In the genomic region with DNA sequence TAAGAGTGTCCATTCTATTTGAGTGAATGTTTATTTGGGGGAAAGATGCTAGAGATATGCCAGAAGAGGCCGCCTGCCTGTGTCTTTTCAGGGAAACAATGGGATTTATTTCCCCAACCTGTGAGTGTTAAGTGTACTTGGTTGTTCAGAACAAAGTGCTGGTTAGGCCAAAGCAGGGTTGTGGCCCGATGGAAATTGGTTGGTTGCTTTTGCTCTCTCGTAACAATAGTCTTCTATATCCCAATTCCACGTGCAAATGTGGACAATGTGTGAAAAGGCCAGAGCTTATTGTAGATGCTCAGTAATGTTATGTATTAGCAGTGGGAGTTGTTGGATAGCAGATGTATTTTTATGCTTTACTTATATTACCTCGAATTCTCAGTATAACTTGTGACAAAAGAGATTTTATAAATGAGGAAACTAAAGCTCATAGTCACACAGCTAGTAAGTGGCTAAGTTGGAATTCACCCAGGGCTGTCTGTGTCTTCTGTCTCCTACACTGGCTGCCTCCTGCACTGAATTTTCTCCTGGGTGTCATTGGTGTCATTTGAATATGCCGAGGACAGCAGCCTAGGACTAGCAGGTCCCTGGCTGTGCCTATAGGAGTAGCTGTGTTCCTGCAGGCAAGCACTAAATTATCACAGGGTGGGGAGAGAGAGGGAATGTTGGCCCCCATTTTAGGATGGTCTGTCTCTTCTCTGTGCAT, we compare ENCODE assay signal across 16 cellular contexts. TPM values are rescaled to one million over a fixed set of nuclear protein-coding genes. Genes with fewer than 3 reads are reported as not detected.
A peak's percentile ranks its signal among the peaks of the same experiment; 100 is the strongest.
DNase-seq lines count a peak whose midpoint lies in the region; ATAC-seq and TF ChIP-seq lines count a peak whose summit lies in the region.
"Had no signal": no experiment of that assay in that cellular context is flagged by ENCODE, and none has a peak within 500 bp of the region (broad histone marks: within the 10 kb centered on the region; RNA-seq: fewer than 3 reads in every experiment).

No MANE protein-coding gene starts in this region.

- H3K36me3 ChIP-seq in ACC112 (ENCODE audit: insufficient read depth, low read length) (peaks cover 3% of the 10 kb centered on the region; the same call in 1 of the 2 replicates), IMR-90 (ENCODE audit: control insufficient read depth, insufficient read depth, low read length) (no peaks in the 10 kb centered on the region), esophagus squamous epithelium (no peaks in the 10 kb centered on the region), neural progenitor cell (no peaks in the 10 kb centered on the region)
- H3K36me3 ChIP-seq: upper lobe of left lung had no signal

- H3K4me1 Mint-ChIP-seq in neural progenitor cell, result peaks cover 4% of the 10 kb centered on the region
- H3K4me1 Mint-ChIP-seq: activated CD4-positive, alpha-beta T cell treated with anti-CD3 and anti-CD28 coated beads, Interleukin-2, amount 10 ng/mL, durations not matched to agents 7 days and 5 days had no signal

- H2BK20ac ChIP-seq in IMR-90 (ENCODE audit: low read depth, low read length), result no peak overlapping the region

- H3K27ac Mint-ChIP-seq in neural progenitor cell, result no peak overlapping the region
- H3K27ac Mint-ChIP-seq: activated CD4-positive, alpha-beta T cell treated with anti-CD3 and anti-CD28 coated beads, Interleukin-2, amount 10 ng/mL, durations not matched to agents 7 days and 5 days; activated naive CD8-positive, alpha-beta T cell had no signal

- peaks cover 4% of the 10 kb centered on the region for H3K9me1 ChIP-seq in IMR-90 (ENCODE audit: insufficient read depth, low read length)

- H3K4me2 ChIP-seq in IMR-90 (ENCODE audit: low read depth, low read length) (no peak overlapping the region), neural progenitor cell (no peak overlapping the region)

- ATAC-seq in IMR-90 (ENCODE audit: low read depth), result no peak
- ATAC-seq in GM18867 (IDR thresholded peaks at IDR 0.05; ENCODE audit: unreplicated experiment), result no peak
- no peak for ATAC-seq in HG02642 (IDR thresholded peaks at IDR 0.05; ENCODE audit: poor library complexity, unreplicated experiment)
- ATAC-seq: SK-N-SH treated with all-trans-retinoic acid at 6 μM for 48 hours had no signal

- H3K79me2 ChIP-seq in ACC112 (ENCODE audit: control insufficient read depth, insufficient read depth, low read length, unreplicated experiment) (peaks cover 83% of the 10 kb centered on the region), neural progenitor cell (ENCODE audit: low read depth) (peaks cover 48% of the 10 kb centered on the region)

- peaks cover 49 to 60% of the 10 kb centered on the region in 2 experiments for H3K79me1 ChIP-seq in IMR-90 (ENCODE audit: low read depth in 1 of 2, low read length in 2 of 2)

- H3F3A ChIP-seq in neural progenitor cell (ENCODE audit: low read depth), result no peaks in the 10 kb centered on the region

- H2BK120ac ChIP-seq in IMR-90 (ENCODE audit: low read depth, low read length), result no peak overlapping the region

- H3K4me3 Mint-ChIP-seq in neural progenitor cell, result no peak overlapping the region
- H3K4me3 Mint-ChIP-seq: activated CD4-positive, alpha-beta T cell treated with anti-CD3 and anti-CD28 coated beads, Interleukin-2, amount 10 ng/mL, durations not matched to agents 7 days and 5 days; activated naive CD8-positive, alpha-beta T cell had no signal

- H3K14ac ChIP-seq in IMR-90 (replicated peaks; ENCODE audit: low read depth, low read length), result 0 out of 2 replicates have a peak overlapping the region, but pooled peaks have one; percentile 24

- POLR2A ChIA-PET in IMR-90 (lab: Charles Lee; ENCODE audit: unreplicated experiment), result no interaction called here

- H2AFZ ChIP-seq in ACC112 (ENCODE audit: low read length, unreplicated experiment), result no peak overlapping the region
- H2AFZ ChIP-seq in IMR-90 (replicated peaks; ENCODE audit: low read length, poor library complexity), result no peak overlapping the region
- no peak overlapping the region for H2AFZ ChIP-seq in neural progenitor cell (replicated peaks)

- in situ Hi-C loops in IMR-90 (cut with MboI; ENCODE audit: low sequenced_read_pairs), result no loop called here

- H4K20me1 ChIP-seq in IMR-90 (ENCODE audit: insufficient read depth, low read length) (no peaks in the 10 kb centered on the region), neural progenitor cell (ENCODE audit: low read depth) (peaks cover 5% of the 10 kb centered on the region)

- H3K9me3 ChIP-seq in IMR-90 (ENCODE audit: control insufficient read depth, insufficient read depth, low read length) (no peaks in the 10 kb centered on the region), esophagus squamous epithelium (no peaks in the 10 kb centered on the region), neural progenitor cell (ENCODE audit: low read depth) (no peaks in the 10 kb centered on the region)
- H3K9me3 ChIP-seq: upper lobe of left lung had no signal

- no peak overlapping the region for H2BK15ac ChIP-seq in IMR-90 (ENCODE audit: low read depth, low read length)

- dilution Hi-C loops in IMR-90 (cut with HindIII; ENCODE audit: low sequenced_read_pairs, unreplicated experiment), result no loop called here

- no peak for TF ChIP-seq RAD21 in IMR-90 (IDR thresholded peaks at IDR 0.05; ENCODE audit: low read length)

- WGBS in IMR-90 (ENCODE audit: extremely low coverage in 2 of 2, insufficient read length in 1 of 2), 2 experiments, result 100% methylated on average over 1 of the region's 6 CpGs; no CpG with 5 or more reads in 1 of the 2 experiments
- WGBS in esophagus squamous epithelium, 2 donors, result 70 to 76% methylated on average over 5 to 6 of the region's 6 CpGs

- H2AK9ac ChIP-seq in IMR-90 (replicated peaks; ENCODE audit: low read depth, low read length, poor library complexity), result no peak overlapping the region

- no peak overlapping the region for H4K8ac ChIP-seq in IMR-90 (ENCODE audit: low read depth in 2 of 2, low read length in 2 of 2)

- H3K27ac ChIP-seq in ACC112 (ENCODE audit: low read depth, low read length) (peak overlapping the region; percentile 83; the same call in 1 of the 2 replicates), IMR-90 (ENCODE audit: insufficient read depth, low read length) (no peak overlapping the region), esophagus squamous epithelium (peak overlapping the region in 3 of 4 donors; percentile 4 to 33 (median 19)), neural progenitor cell (no peak overlapping the region)
- H3K27ac ChIP-seq: foreskin keratinocyte had no signal

- TF ChIP-seq CTCF in IMR-90 (conservative IDR thresholded peaks at IDR 0.05; ENCODE audit: low read depth, low read length), result no peak
- peak in 1 of 6 experiments; percentile 9 for TF ChIP-seq CTCF in esophagus squamous epithelium (IDR thresholded peaks at IDR 0.05)
- no peak for TF ChIP-seq CTCF in neural progenitor cell (IDR thresholded peaks at IDR 0.05)

- no TSS peak for BruUV-seq in IMR-90 (replicated peaks; lab: Mats Ljungman, UMichigan)

- peaks cover 6% of the 10 kb centered on the region for H3K27me3 Mint-ChIP-seq in neural progenitor cell (ENCODE audit: insufficient read depth, low read depth)
- H3K27me3 Mint-ChIP-seq: activated CD4-positive, alpha-beta T cell treated with anti-CD3 and anti-CD28 coated beads, Interleukin-2, amount 10 ng/mL, durations not matched to agents 7 days and 5 days; activated naive CD8-positive, alpha-beta T cell had no signal

- no peak overlapping the region for H3K56ac ChIP-seq in IMR-90 (ENCODE audit: extremely low read depth, insufficient read depth, low read length)

- intact Hi-C loops in IMR-90 (cut with micrococcal nuclease) (no loop called here), esophagus squamous epithelium (cut with DNase I) (no loop called here)

- peaks cover 21% of the 10 kb centered on the region for H3K9me3 Mint-ChIP-seq in neural progenitor cell

- H3K4me3 ChIP-seq in ACC112 (ENCODE audit: low read depth, low read length) (no peak overlapping the region), IMR-90 (ENCODE audit: insufficient read depth, low read depth, low read length) (no peak overlapping the region), esophagus squamous epithelium (no peak overlapping the region), neural progenitor cell (no peak overlapping the region)
- H3K4me3 ChIP-seq: skin epidermis, upper lobe of left lung had no signal

- H3K9ac ChIP-seq in IMR-90 (ENCODE audit: low read depth, low read length) (no peak overlapping the region), neural progenitor cell (no peak overlapping the region)

- no peak for DNase-seq in IMR-90
- DNase-seq in esophagus squamous epithelium (lab: John Stamatoyannopoulos, UW), result no peak
- DNase-seq in neural progenitor cell (ENCODE audit: low spot score), result peak; percentile 6
- no peak for DNase-seq in NCI-H2171 treated with DMSO at 0.1 percent for 48 hours (lab: John Stamatoyannopoulos, UW)
- DNase-seq in stimulated activated CD4-positive, alpha-beta T cell treated with anti-CD3 and anti-CD28 coated beads, Interleukin-4, amount 100 ng/mL, for 24 hours, result no peak
- DNase-seq: activated CD4-positive, alpha-beta T cell treated with anti-CD3 and anti-CD28 coated beads, Interleukin-2, amount 10 ng/mL, durations not matched to agents 7 days and 5 days; activated T-cell treated with anti-CD3 and anti-CD28 coated beads, Interleukin-2, amount 50 U/mL, for 1 hour; NCI-H526 treated with DMSO at 0.1 percent for 48 hours; upper lobe of left lung had no signal

- no peaks in the 10 kb centered on the region for H3K27me3 ChIP-seq in ACC112 (ENCODE audit: insufficient read depth, low read length)
- H3K27me3 ChIP-seq in IMR-90 (ENCODE audit: control insufficient read depth, insufficient read depth, low read length), result no peaks in the 10 kb centered on the region
- H3K27me3 ChIP-seq in esophagus squamous epithelium, result no peaks in the 10 kb centered on the region
- no peaks in the 10 kb centered on the region for H3K27me3 ChIP-seq in neural progenitor cell
- H3K27me3 ChIP-seq: foreskin keratinocyte, upper lobe of left lung had no signal

- peaks cover 10% of the 10 kb centered on the region for H3K36me3 Mint-ChIP-seq in neural progenitor cell

- 0 out of 2 replicates have a peak overlapping the region, but pooled peaks have one; percentile 13 for H2AK5ac ChIP-seq in IMR-90 (ENCODE audit: low read depth, low read length)

- peaks cover 51% of the 10 kb centered on the region for H3K4me1 ChIP-seq in ACC112 (ENCODE audit: control insufficient read depth, insufficient read depth, low read length, unreplicated experiment)
- H3K4me1 ChIP-seq in IMR-90 (ENCODE audit: control insufficient read depth, insufficient read depth, low read length), result peaks cover 7% of the 10 kb centered on the region
- peaks cover 4 to 71% (median 7%) of the 10 kb centered on the region in 3 donors for H3K4me1 ChIP-seq in esophagus squamous epithelium
- H3K4me1 ChIP-seq in neural progenitor cell, result no peaks in the 10 kb centered on the region

- no peak overlapping the region for H4K5ac ChIP-seq in IMR-90 (ENCODE audit: low read depth, low read length)

- H3K23ac ChIP-seq in IMR-90 (ENCODE audit: low read depth, low read length), result no peak overlapping the region

- no peak overlapping the region; the same call in 1 of the 2 replicates for H3K18ac ChIP-seq in IMR-90 (ENCODE audit: low read depth, low read length)

- H4K91ac ChIP-seq in IMR-90 (ENCODE audit: insufficient read depth, low read depth, low read length), result no peak overlapping the region

- no peak for TF ChIP-seq POLR2A in IMR-90 (IDR thresholded peaks at IDR 0.05; ENCODE audit: low read depth, low read length)
- no peak for TF ChIP-seq POLR2A in esophagus squamous epithelium (IDR thresholded peaks at IDR 0.05)

- H3K4ac ChIP-seq in IMR-90 (ENCODE audit: low read depth, low read length), result no peak overlapping the region

- CTCF ChIA-PET in IMR-90 (lab: Yijun Ruan, JAX), result no interaction called here

- H2BK5ac ChIP-seq in IMR-90 (ENCODE audit: low read depth, low read length, poor library complexity, severe bottlenecking), result no peak overlapping the region

RNA-seq across cellular contexts. Expression of a gene that starts 21.5 kb away (rescaled TPM):
- total RNA-seq in IMR-90 (2012; rRNA removed) (100 and 153 TPM in 2 replicates), esophagus squamous epithelium (100 to 1,000 TPM in 2 of 4 donors, 10 to 100 TPM in 2; 67.3 to 160 (median 89.7) TPM), neural progenitor cell (ENCODE audit: low replicate concordance) (67.2 and 176 TPM in 2 replicates)
- 12.0 and 20.4 TPM in 2 replicates for polyA plus RNA-seq in IMR-90 (2012; rRNA removed)
- polyA plus RNA-seq in IMR-90 (2012; cell fraction: cytosol; rRNA removed), result 2.3 and 4.5 TPM in 2 replicates
- polyA plus RNA-seq in IMR-90 (2012; cell fraction: nucleus; rRNA removed; ENCODE audit: low replicate concordance), result 1.8 and 9.7 TPM in 2 replicates

Comparison
In these comparisons a context has a peak if more than half of its experiments do, and no peak if none do; other contexts are left out.
1. H3K27ac ChIP-seq: peak in ACC112 (single experiment) and esophagus squamous epithelium (3 of 4); none in IMR-90 (single experiment) and neural progenitor cell (single experiment).